8 cellular contexts compared by ENCODE assay signal in the genomic region with DNA sequence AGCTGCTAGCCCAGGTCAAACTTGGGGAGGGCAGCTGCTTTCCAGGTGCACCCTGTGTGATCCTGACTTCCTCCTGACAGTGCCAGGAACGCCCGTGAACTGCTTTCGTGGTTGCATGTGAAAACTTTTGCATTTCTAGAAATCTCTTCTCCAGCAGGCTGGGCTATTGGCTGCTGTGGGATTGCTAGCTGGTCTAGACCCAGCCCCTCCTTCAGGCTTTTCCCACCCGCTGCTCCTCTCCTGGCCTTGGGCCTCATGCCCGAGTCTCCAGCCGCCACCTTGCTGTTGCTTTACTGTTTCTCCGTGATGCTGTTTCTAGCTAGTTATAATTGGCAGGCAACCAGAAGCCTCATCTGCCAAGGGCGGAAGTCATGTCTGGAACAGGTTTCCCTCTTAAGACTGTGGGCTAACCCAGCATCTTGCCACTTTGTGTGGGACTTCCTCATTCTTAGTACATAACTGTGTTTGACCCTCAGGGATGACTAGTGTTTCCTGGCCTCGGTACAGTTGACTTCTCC. TPM values are rescaled to one million over a fixed set of nuclear protein-coding genes. Genes with fewer than 3 reads are reported as not detected.
DNase-seq lines count a peak whose midpoint lies in the region; ATAC-seq lines count a peak whose summit lies in the region.

No MANE protein-coding gene starts in this region.

- peaks cover 49% of the 10 kb centered on the region for H3K4me1 Mint-ChIP-seq in activated CD4-positive, alpha-beta T cell treated with anti-CD3 and anti-CD28 coated beads for 36 hours
- peaks cover 56 to 97% (median 80%) of the 10 kb centered on the region in 7 donors for H3K4me1 Mint-ChIP-seq in naive thymus-derived CD4-positive, alpha-beta T cell

- POLR2A ChIA-PET in activated CD4-positive, alpha-beta T cell treated with anti-CD3 and anti-CD28 coated beads for 36 hours (lab: Charles Lee), result no interaction called here
- POLR2A ChIA-PET in naive thymus-derived CD4-positive, alpha-beta T cell (lab: Charles Lee), result interaction anchor here (0.7 to 7.6 kb wide), 12 partner anchors 8 to 320 kb away, joined by 3 to 310 read pairs (median 4); a partner anchor contains a TSS

- in situ Hi-C loops in HAP-1 (cut with MboI; ENCODE audit: low sequenced_read_pairs), result no loop called here

- H3K9me3 ChIP-seq in naive thymus-derived CD4-positive, alpha-beta T cell (ENCODE audit: control insufficient read depth in 2 of 3, low read length in 3 of 3), result no peaks in the 10 kb centered on the region
- no peaks in the 10 kb centered on the region for H3K9me3 ChIP-seq in HAP-1

- peak overlapping the region; percentile 70 for H3K27ac ChIP-seq in naive thymus-derived CD4-positive, alpha-beta T cell (ENCODE audit: low read depth, low read length)

- H3K27me3 Mint-ChIP-seq in activated CD4-positive, alpha-beta T cell treated with anti-CD3 and anti-CD28 coated beads for 36 hours, result no peaks in the 10 kb centered on the region
- no peaks in the 10 kb centered on the region for H3K27me3 Mint-ChIP-seq in naive thymus-derived CD4-positive, alpha-beta T cell

- H3K4me3 ChIP-seq in naive thymus-derived CD4-positive, alpha-beta T cell (ENCODE audit: low read length), result peak overlapping the region; percentile 46
- no peak overlapping the region for H3K4me3 ChIP-seq in HAP-1

- intact Hi-C loops in activated CD4-positive, alpha-beta T cell treated with anti-CD3 and anti-CD28 coated beads for 36 hours (cut with DNase I, micrococcal nuclease), result loop anchor here in 1 of 2 experiments (1.0 kb wide), 1 partner anchor 10 kb away; no protein-coding TSS in a partner anchor
- intact Hi-C loops in naive thymus-derived CD4-positive, alpha-beta T cell (cut with micrococcal nuclease), result loop anchor here (1.0 kb wide), 3 partner anchors 13 to 27 kb away; a partner anchor contains a TSS

- peaks cover 4% of the 10 kb centered on the region for H3K36me3 Mint-ChIP-seq in activated CD4-positive, alpha-beta T cell treated with anti-CD3 and anti-CD28 coated beads for 36 hours (ENCODE audit: low read depth)
- peaks cover 0 to 21% (median 0%) of the 10 kb centered on the region in 5 donors for H3K36me3 Mint-ChIP-seq in naive thymus-derived CD4-positive, alpha-beta T cell

- peak overlapping the region; percentile 95 for H3K27ac Mint-ChIP-seq in activated CD4-positive, alpha-beta T cell treated with anti-CD3 and anti-CD28 coated beads for 36 hours
- H3K27ac Mint-ChIP-seq in naive thymus-derived CD4-positive, alpha-beta T cell, result peak overlapping the region; percentile 91 to 100 (median 97)

- ATAC-seq in GM21737 (IDR thresholded peaks at IDR 0.05; ENCODE audit: unreplicated experiment), result peak; percentile 87
- ATAC-seq in activated CD4-positive, alpha-beta T cell treated with anti-CD3 and anti-CD28 coated beads for 36 hours, result peak; percentile 54
- peak; percentile 89 for ATAC-seq in naive thymus-derived CD4-positive, alpha-beta T cell

- no peaks in the 10 kb centered on the region for H3K36me3 ChIP-seq in naive thymus-derived CD4-positive, alpha-beta T cell (ENCODE audit: control insufficient read depth in 2 of 3, insufficient read depth in 3 of 3, low read length in 3 of 3)
- H3K36me3 ChIP-seq in HAP-1 (replicated peaks), result no peaks in the 10 kb centered on the region

- H3K4me3 Mint-ChIP-seq in activated CD4-positive, alpha-beta T cell treated with anti-CD3 and anti-CD28 coated beads for 36 hours, result peak overlapping the region; percentile 57
- peak overlapping the region; percentile 79 to 98 (median 85) for H3K4me3 Mint-ChIP-seq in naive thymus-derived CD4-positive, alpha-beta T cell

- peaks cover 45 to 70% of the 10 kb centered on the region in 2 donors for H3K4me1 ChIP-seq in naive thymus-derived CD4-positive, alpha-beta T cell (ENCODE audit: control insufficient read depth in 2 of 2, insufficient read depth in 2 of 2, low read length in 2 of 2)
- no peaks in the 10 kb centered on the region for H3K4me1 ChIP-seq in HAP-1

- H3K27me3 ChIP-seq in naive thymus-derived CD4-positive, alpha-beta T cell (ENCODE audit: control insufficient read depth in 2 of 2, insufficient read depth in 2 of 2, low read length in 2 of 2), result no peaks in the 10 kb centered on the region
- no peaks in the 10 kb centered on the region for H3K27me3 ChIP-seq in HAP-1 (ENCODE audit: low read depth)

- DNase-seq in GM03348 (ENCODE audit: low spot score), result peak; percentile 87
- DNase-seq in LoVo (ENCODE audit: low spot score), result peak; percentile 75
- peak; percentile 68 for DNase-seq in activated CD4-positive, alpha-beta T cell treated with anti-CD3 and anti-CD28 coated beads for 36 hours
- DNase-seq in effector CD8-positive, alpha-beta T cell (lab: John Stamatoyannopoulos, UW), result peak; percentile 15
- peak in 8 of 9 donors; percentile 46 to 79 (median 74) for DNase-seq in naive thymus-derived CD4-positive, alpha-beta T cell
- DNase-seq in HAP-1 (ENCODE audit: low spot score in 2 of 2), result no peak
- DNase-seq in COR-L47 (lab: John Stamatoyannopoulos, UW), result no peak

- CTCF ChIA-PET in activated CD4-positive, alpha-beta T cell treated with anti-CD3 and anti-CD28 coated beads for 36 hours (lab: Charles Lee), result interaction anchor here (0.6 to 2.5 kb wide), 12 partner anchors 9 to 1674 kb away, joined by 3 to 16 read pairs (median 4); no protein-coding TSS in a partner anchor
- CTCF ChIA-PET in naive thymus-derived CD4-positive, alpha-beta T cell (lab: Charles Lee), result interaction anchor here (0.7 to 4.4 kb wide), 8 partner anchors 9 to 89 kb away, joined by 3 to 17 read pairs (median 6); no protein-coding TSS in a partner anchor

- H3K9me3 Mint-ChIP-seq in activated CD4-positive, alpha-beta T cell treated with anti-CD3 and anti-CD28 coated beads for 36 hours (ENCODE audit: low read depth), result no peaks in the 10 kb centered on the region
- peaks cover 0 to 4% (median 0%) of the 10 kb centered on the region in 11 donors for H3K9me3 Mint-ChIP-seq in naive thymus-derived CD4-positive, alpha-beta T cell

RNA-seq across cellular contexts. Expression of a gene that starts 27.0 kb away (rescaled TPM):
- total RNA-seq in activated CD4-positive, alpha-beta T cell treated with anti-CD3 and anti-CD28 coated beads for 36 hours, result 10 to 100 TPM; 49.4 to 67.5 TPM
- total RNA-seq in naive thymus-derived CD4-positive, alpha-beta T cell, result 100 to 1,000 TPM; 125 to 308 (median 240) TPM
- polyA plus RNA-seq in naive thymus-derived CD4-positive, alpha-beta T cell, result 100 to 1,000 TPM; 262 to 349 TPM

Comparison
In these comparisons a context has a peak if more than half of its experiments do, and no peak if none do; other contexts are left out.
1. DNase-seq: peak in GM03348 (single experiment), LoVo (single experiment), activated CD4-positive, alpha-beta T cell treated with anti-CD3 and anti-CD28 coated beads for 36 hours (single experiment), effector CD8-positive, alpha-beta T cell (single experiment) and naive thymus-derived CD4-positive, alpha-beta T cell (8 of 9); none in HAP-1 (0 of 2) and COR-L47 (single experiment).
2. Peak in every context shown above with its lines, with median percentiles within 50 percentile points of each other: ATAC-seq.